ENCODE assay signal across 18 cellular contexts in the genomic region with DNA sequence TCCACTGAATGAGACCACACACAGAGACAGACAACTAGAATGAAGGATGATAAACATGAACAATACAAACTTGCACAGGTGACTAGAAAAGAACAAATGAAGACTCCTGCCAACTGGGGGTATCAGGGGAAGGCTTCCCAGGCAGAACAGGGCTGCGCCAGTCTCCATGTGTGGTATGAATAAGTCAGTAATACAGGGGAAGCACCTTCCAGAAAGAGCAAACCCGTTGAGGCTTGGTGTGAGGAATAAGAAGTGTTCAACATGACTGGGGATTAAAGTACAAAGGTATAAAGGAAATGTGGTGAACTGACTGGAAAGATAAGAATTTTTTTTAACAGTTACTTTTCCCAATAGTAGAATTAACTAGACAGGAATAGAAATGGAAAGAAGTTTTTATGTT. TPM values are rescaled to one million over a fixed set of nuclear protein-coding genes. Genes with fewer than 3 reads are reported as not detected.
A peak's percentile ranks its signal among the peaks of the same experiment; 100 is the strongest.
DNase-seq lines count a peak whose midpoint lies in the region; FAIRE-seq and TF ChIP-seq lines count a peak whose summit lies in the region.
"Had no signal": no experiment of that assay in that cellular context is flagged by ENCODE, and none has a peak within 500 bp of the region (broad histone marks: within the 10 kb centered on the region; RNA-seq: fewer than 3 reads in every experiment).

No MANE protein-coding gene starts in this region.

- no peaks in the 10 kb centered on the region for H4K20me1 ChIP-seq in PC-9 (ENCODE audit: insufficient read depth)

- no peaks in the 10 kb centered on the region for H3K79me2 ChIP-seq in PC-9 (ENCODE audit: low read depth)

- POLR2A ChIA-PET in PC-9 (lab: Charles Lee; ENCODE audit: unreplicated experiment) = no interaction called here

- DNase-seq in activated naive CD4-positive, alpha-beta T cell treated with anti-CD3 and anti-CD28 coated beads for 36 hours = peak; percentile 57
- DNase-seq in activated naive CD4-positive, alpha-beta T cell (lab: John Stamatoyannopoulos, UW) = no peak
- peak; percentile 47 for DNase-seq in stimulated activated CD4-positive, alpha-beta T cell treated with anti-CD3 and anti-CD28 coated beads, Interleukin-1b, Interleukin-23, amount 100 ng/mL, for 48 hours
- DNase-seq in stimulated activated CD4-positive, alpha-beta T cell treated with anti-CD3 and anti-CD28 coated beads, Interleukin-4, amount 100 ng/mL, for 4 hours = no peak
- DNase-seq in PC-9 = no peak
- DNase-seq in small intestine = peak; percentile 63
- no peak for DNase-seq in osteocyte (ENCODE audit: extremely low spot score, unreplicated experiment)
- DNase-seq in occipital lobe (lab: John Stamatoyannopoulos, UW) = no peak
- DNase-seq: BE2C; CD4-positive, alpha-beta memory T cell; DMS79; H7 had no signal

- peaks cover 8% of the 10 kb centered on the region; the same call in 1 of the 2 replicates for H3F3A ChIP-seq in PC-9 (ENCODE audit: insufficient read depth, low read depth)

- H3K36me3 Mint-ChIP-seq in activated naive CD4-positive, alpha-beta T cell treated with anti-CD3 and anti-CD28 coated beads for 36 hours (ENCODE audit: low read depth) = no peaks in the 10 kb centered on the region
- H3K36me3 Mint-ChIP-seq in osteocyte (ENCODE audit: unreplicated experiment) = no peaks in the 10 kb centered on the region
- H3K36me3 Mint-ChIP-seq: CD4-positive, alpha-beta memory T cell had no signal

- BruUV-seq in PC-9 (replicated peaks; lab: Mats Ljungman, UMichigan) = no TSS peak

- intact Hi-C loops in activated naive CD4-positive, alpha-beta T cell treated with anti-CD3 and anti-CD28 coated beads for 36 hours (cut with micrococcal nuclease) = loop anchor here (2.0 kb wide), 1 partner anchor 19 kb away; no protein-coding TSS in a partner anchor
- intact Hi-C loops in PC-9 (cut with micrococcal nuclease; ENCODE audit: unreplicated experiment) = no loop called here

- H3K9me3 Mint-ChIP-seq in activated naive CD4-positive, alpha-beta T cell treated with anti-CD3 and anti-CD28 coated beads for 36 hours = no peaks in the 10 kb centered on the region
- no peaks in the 10 kb centered on the region for H3K9me3 Mint-ChIP-seq in osteocyte (ENCODE audit: unreplicated experiment)
- H3K9me3 Mint-ChIP-seq: CD4-positive, alpha-beta memory T cell; GM23338 had no signal

- CTCF ChIA-PET in activated naive CD4-positive, alpha-beta T cell treated with anti-CD3 and anti-CD28 coated beads for 36 hours (lab: Charles Lee) = no interaction called here
- CTCF ChIA-PET in PC-9 (lab: Charles Lee) = no interaction called here

- no peaks in the 10 kb centered on the region for H3K27me3 ChIP-seq in PC-9 (ENCODE audit: insufficient read depth, low read depth)
- no peaks in the 10 kb centered on the region for H3K27me3 ChIP-seq in small intestine (ENCODE audit: control insufficient read depth in 2 of 2, insufficient read depth in 2 of 2, low read length in 2 of 2)
- H3K27me3 ChIP-seq: BE2C had no signal

- peak overlapping the region; percentile 41; the same call in 1 of the 2 replicates for H2AFZ ChIP-seq in PC-9
- H2AFZ ChIP-seq: GM23338 had no signal

- H3K4me2 ChIP-seq in PC-9 = no peak overlapping the region
- H3K4me2 ChIP-seq: GM23338 had no signal

- peak overlapping the region; percentile 32 for H3K27ac Mint-ChIP-seq in activated naive CD4-positive, alpha-beta T cell treated with anti-CD3 and anti-CD28 coated beads for 36 hours
- H3K27ac Mint-ChIP-seq in osteocyte (ENCODE audit: unreplicated experiment) = no peak overlapping the region
- H3K27ac Mint-ChIP-seq: CD4-positive, alpha-beta memory T cell; GM23338 had no signal

- H3K9me2 ChIP-seq in PC-9 (ENCODE audit: insufficient read depth) = no peaks in the 10 kb centered on the region

- H3K9me3 ChIP-seq in PC-9 (ENCODE audit: insufficient read depth, low read depth) (no peaks in the 10 kb centered on the region), small intestine (ENCODE audit: control insufficient read depth, low read depth) (no peaks in the 10 kb centered on the region)
- H3K9me3 ChIP-seq: BE2C had no signal

- H3K4me3 Mint-ChIP-seq in activated naive CD4-positive, alpha-beta T cell treated with anti-CD3 and anti-CD28 coated beads for 36 hours = no peak overlapping the region
- H3K4me3 Mint-ChIP-seq in osteocyte (ENCODE audit: unreplicated experiment) = no peak overlapping the region
- H3K4me3 Mint-ChIP-seq: CD4-positive, alpha-beta memory T cell; GM23338 had no signal

- 30 to 53% (median 40%) methylated on average over 2 of the region's 2 CpGs for whole genome bisulfite sequencing in small intestine, 3 donors

- TF ChIP-seq CTCF in PC-9 (conservative IDR thresholded peaks at IDR 0.05) (no peak), osteocyte (IDR thresholded peaks at IDR 0.05) (no peak)

- no peaks in the 10 kb centered on the region for H3K4me1 ChIP-seq in PC-9 (replicated peaks; ENCODE audit: insufficient read depth)
- no peaks in the 10 kb centered on the region for H3K4me1 ChIP-seq in small intestine (ENCODE audit: control insufficient read depth in 2 of 2, insufficient read depth in 1 of 2, low read depth in 1 of 2, low read length in 1 of 2)

- H3K36me3 ChIP-seq in PC-9 (ENCODE audit: low read depth) = no peaks in the 10 kb centered on the region
- H3K36me3 ChIP-seq in small intestine (ENCODE audit: control insufficient read depth in 2 of 2, insufficient read depth in 2 of 2, low read length in 2 of 2) = no peaks in the 10 kb centered on the region
- H3K36me3 ChIP-seq: BE2C had no signal

- no peak overlapping the region for H3K27ac ChIP-seq in PC-9
- no peak overlapping the region for H3K27ac ChIP-seq in small intestine (ENCODE audit: low read depth in 1 of 2, low read length in 1 of 2)
- H3K27ac ChIP-seq: C4-2B had no signal

- H3K4me3 ChIP-seq in PC-9 (no peak overlapping the region), small intestine (ENCODE audit: low read depth in 1 of 2, low read length in 2 of 2) (no peak overlapping the region)
- H3K4me3 ChIP-seq: GM23338 had no signal

- H3K4me1 Mint-ChIP-seq in activated naive CD4-positive, alpha-beta T cell treated with anti-CD3 and anti-CD28 coated beads for 36 hours (ENCODE audit: low read depth) = peaks cover 7% of the 10 kb centered on the region
- H3K4me1 Mint-ChIP-seq in osteocyte (ENCODE audit: unreplicated experiment) = no peaks in the 10 kb centered on the region
- H3K4me1 Mint-ChIP-seq: CD4-positive, alpha-beta memory T cell; GM23338 had no signal

- no peaks in the 10 kb centered on the region for H3K27me3 Mint-ChIP-seq in activated naive CD4-positive, alpha-beta T cell treated with anti-CD3 and anti-CD28 coated beads for 36 hours (ENCODE audit: low read depth)
- H3K27me3 Mint-ChIP-seq in osteocyte (ENCODE audit: unreplicated experiment) = peaks cover 14% of the 10 kb centered on the region

- no peak for FAIRE-seq in small intestine (lab: Jason Lieb, UNC)
- FAIRE-seq: A204.1, GM12891 had no signal

RNA-seq across cellular contexts. Expression of gene SLC17A2, which starts 3.7 kb away (rescaled TPM):
- under 1 TPM; 0.07 to 0.14 TPM for total RNA-seq in activated naive CD4-positive, alpha-beta T cell treated with anti-CD3 and anti-CD28 coated beads for 36 hours
- total RNA-seq in PC-9 (2021) (not detected in 2 replicates), osteocyte (not detected in 2 replicates), occipital lobe (not detected)
- not detected for polyA plus RNA-seq in small intestine
- total RNA-seq: CD4-positive, alpha-beta memory T cell; G401; GM23338; H7 had no signal
- polyA plus RNA-seq: AG04450; CD4-positive, alpha-beta memory T cell; GM23338 had no signal

RNA-seq across cellular contexts. Expression of gene TRIM38, which starts 28.4 kb away (rescaled TPM):
- 10 to 100 TPM; 19.1 to 19.7 TPM for total RNA-seq in activated naive CD4-positive, alpha-beta T cell treated with anti-CD3 and anti-CD28 coated beads for 36 hours
- total RNA-seq in PC-9 (2021) (23.6 and 31.3 TPM in 2 replicates), osteocyte (8.0 and 8.4 TPM in 2 replicates), occipital lobe (0.47 TPM)
- 1 to 10 TPM; 3.5 to 6.3 (median 5.8) TPM for polyA plus RNA-seq in small intestine

Comparison
In these comparisons a context has a peak if more than half of its experiments do, and no peak if none do; other contexts are left out.
1. DNase-seq: peak in activated naive CD4-positive, alpha-beta T cell treated with anti-CD3 and anti-CD28 coated beads for 36 hours (single experiment), stimulated activated CD4-positive, alpha-beta T cell treated with anti-CD3 and anti-CD28 coated beads, Interleukin-1b, Interleukin-23, amount 100 ng/mL, for 48 hours (single experiment) and small intestine (single experiment); none in activated naive CD4-positive, alpha-beta T cell (0 of 4), stimulated activated CD4-positive, alpha-beta T cell treated with anti-CD3 and anti-CD28 coated beads, Interleukin-4, amount 100 ng/mL, for 4 hours (0 of 2), PC-9 (0 of 2), osteocyte (single experiment) and occipital lobe (single experiment).